ENCODE assay signal across 9 cellular contexts in genomic region chr19:58009301-58009665, GRCh38. TPM values are rescaled to one million over a fixed set of nuclear protein-coding genes. Genes with fewer than 3 reads are reported as not detected.
DNase-seq lines count a peak whose midpoint lies in the region; TF ChIP-seq lines count a peak whose summit lies in the region.
"Had no signal": no experiment of that assay in that cellular context is flagged by ENCODE, and none has a peak within 500 bp of the region (broad histone marks: within the 10 kb centered on the region; RNA-seq: fewer than 3 reads in every experiment).

No MANE protein-coding gene starts in this region.

- H3K4me3 ChIP-seq in endocrine pancreas (ENCODE audit: control insufficient read depth, insufficient read depth, low read length) (peak overlapping the region; percentile 11), neural progenitor cell (peak overlapping the region; percentile 18), adrenal gland (peak overlapping the region in 1 of 4 donors; percentile 37)

- H3K4me2 ChIP-seq in neural progenitor cell, result peak overlapping the region; percentile 40

- H3K27me3 Mint-ChIP-seq in CD14-positive monocyte (ENCODE audit: low read depth in 3 of 3) (peaks cover 0 to 22% (median 10%) of the 10 kb centered on the region in 3 donors), neural progenitor cell (ENCODE audit: insufficient read depth, low read depth) (peaks cover 6% of the 10 kb centered on the region)

- no peaks in the 10 kb centered on the region for H3K27me3 ChIP-seq in endocrine pancreas (ENCODE audit: control insufficient read depth, insufficient read depth, low read length)
- no peaks in the 10 kb centered on the region for H3K27me3 ChIP-seq in neural progenitor cell
- no peaks in the 10 kb centered on the region for H3K27me3 ChIP-seq in adrenal gland

- H3K79me2 ChIP-seq in neural progenitor cell (ENCODE audit: low read depth), result peaks cover under 1% of the 10 kb centered on the region

- peaks cover 19% of the 10 kb centered on the region for H3K4me1 Mint-ChIP-seq in CD14-positive monocyte
- H3K4me1 Mint-ChIP-seq in neural progenitor cell, result no peaks in the 10 kb centered on the region

- H3F3A ChIP-seq in neural progenitor cell (ENCODE audit: low read depth), result no peaks in the 10 kb centered on the region

- DNase-seq in CD14-positive monocyte (ENCODE audit: low spot score) (no peak), M059J (ENCODE audit: low read depth) (peak; percentile 2), neural progenitor cell (ENCODE audit: low spot score) (no peak), Ammon's horn (ENCODE audit: low spot score) (no peak), adrenal gland (no peak), C1 segment of cervical spinal cord (lab: John Stamatoyannopoulos, UW) (no peak)
- DNase-seq in stimulated activated CD4-positive, alpha-beta T cell treated with anti-CD3 and anti-CD28 coated beads, Interleukin-2, amount 100 ng/mL, for 24 hours, result no peak

- no peak overlapping the region for H2AFZ ChIP-seq in neural progenitor cell (replicated peaks)

- no peaks in the 10 kb centered on the region for H4K20me1 ChIP-seq in neural progenitor cell (ENCODE audit: low read depth)

- TF ChIP-seq POLR2A in adrenal gland (IDR thresholded peaks at IDR 0.05), result no peak

- no peaks in the 10 kb centered on the region for H3K4me1 ChIP-seq in endocrine pancreas (ENCODE audit: control insufficient read depth, insufficient read depth, low read length)
- no peaks in the 10 kb centered on the region for H3K4me1 ChIP-seq in neural progenitor cell
- H3K4me1 ChIP-seq in adrenal gland (replicated peaks in 1 of 2), result no peaks in the 10 kb centered on the region

- 4 to 14% (median 4%) methylated on average over 6 to 21 of the region's 21 CpGs for WGBS in adrenal gland, 4 donors

- H3K9me3 ChIP-seq in endocrine pancreas (ENCODE audit: control insufficient read depth, low read length) (no peaks in the 10 kb centered on the region), neural progenitor cell (ENCODE audit: low read depth) (peaks cover 18% of the 10 kb centered on the region), adrenal gland (replicated peaks in 1 of 3) (peaks cover 0 to 81% (median 0%) of the 10 kb centered on the region in 3 donors)

- H3K27ac Mint-ChIP-seq in CD14-positive monocyte (no peak overlapping the region), neural progenitor cell (no peak overlapping the region)
- H3K27ac Mint-ChIP-seq: mesothelial cell of epicardium had no signal

- peaks cover 9% of the 10 kb centered on the region for H3K36me3 ChIP-seq in endocrine pancreas (ENCODE audit: control insufficient read depth, insufficient read depth, low read length)
- H3K36me3 ChIP-seq in neural progenitor cell, result peaks cover 28% of the 10 kb centered on the region
- no peaks in the 10 kb centered on the region for H3K36me3 ChIP-seq in adrenal gland (replicated peaks in 1 of 2)

- intact Hi-C loops in CD14-positive monocyte (cut with micrococcal nuclease) (loop anchor here (10.0 kb wide), 3 partner anchors 176 to 296 kb away; partner anchors contain the start of genes ERVK3-1 (in 1 of the 2), ZNF274 (in 1 of the 2) and ZNF776 (in 1 of the 2)), adrenal gland (cut with DNase I) (no loop called here)

- H3K27ac ChIP-seq in neural progenitor cell (no peak overlapping the region), adrenal gland (no peak overlapping the region)

- no peak for TF ChIP-seq CTCF in CD14-positive monocyte (IDR thresholded peaks at IDR 0.05)
- TF ChIP-seq CTCF in neural progenitor cell (IDR thresholded peaks at IDR 0.05), result no peak
- TF ChIP-seq CTCF in adrenal gland (IDR thresholded peaks at IDR 0.05), result no peak

- H3K9me3 Mint-ChIP-seq in CD14-positive monocyte (peaks cover 68 to 95% (median 85%) of the 10 kb centered on the region in 7 donors), neural progenitor cell (peaks cover 79% of the 10 kb centered on the region)

- H3K36me3 Mint-ChIP-seq in CD14-positive monocyte (peaks cover 25 to 36% of the 10 kb centered on the region in 2 donors), neural progenitor cell (peaks cover 58% of the 10 kb centered on the region)

- H3K9ac ChIP-seq in endocrine pancreas (ENCODE audit: control insufficient read depth, insufficient read depth, low read length) (peak overlapping the region; percentile 38), neural progenitor cell (no peak overlapping the region)

- H3K4me3 Mint-ChIP-seq in CD14-positive monocyte (peak overlapping the region; percentile 75 to 85), neural progenitor cell (no peak overlapping the region)
- H3K4me3 Mint-ChIP-seq: mesothelial cell of epicardium had no signal

RNA-seq across cellular contexts. Expression of gene ZNF606, which starts 6.7 kb away (rescaled TPM):
- 1 to 10 TPM in 1 of 2 donors, under 1 TPM in 1; 0.87 to 1.2 TPM for polyA plus RNA-seq in CD14-positive monocyte
- 13.2 and 13.4 TPM in 2 replicates for total RNA-seq in M059J (2014; rRNA removed; shearing (Covaris generic))
- 48.7 and 50.9 TPM in 2 replicates for total RNA-seq in neural progenitor cell (ENCODE audit: low replicate concordance)
- total RNA-seq in adrenal gland, result 10 to 100 TPM; 10.9 to 27.1 (median 18.8) TPM
- 10 to 100 TPM in 1 of 3 donors, 1 to 10 TPM in 2; 5.9 to 13.3 (median 8.8) TPM for polyA plus RNA-seq in adrenal gland

RNA-seq across cellular contexts. Expression of gene ZSCAN1, which starts 24.5 kb away (rescaled TPM):
- polyA plus RNA-seq in CD14-positive monocyte (not detected), adrenal gland (1 to 10 TPM in 2 of 3 donors, under 1 TPM in 1; 0.13 to 4.3 (median 1.8) TPM)
- total RNA-seq in M059J (2014; rRNA removed; shearing (Covaris generic)), result 1.2 TPM in 1 of 2 replicates, not detected in the other
- total RNA-seq in neural progenitor cell (ENCODE audit: low replicate concordance) (0.67 and 4.1 TPM in 2 replicates), adrenal gland (1 to 10 TPM in 1 of 8 donors, under 1 TPM in 2, not detected in 5; 0.25 to 1.8 (median 0.74) TPM)

RNA-seq across cellular contexts. Expression of gene C19orf18, which starts 34.9 kb away (rescaled TPM):
- polyA plus RNA-seq in CD14-positive monocyte (not detected), adrenal gland (10 to 100 TPM in 1 of 3 donors, 1 to 10 TPM in 2; 1.2 to 13.8 (median 4.1) TPM)
- not detected in 2 replicates for total RNA-seq in M059J (2014; rRNA removed; shearing (Covaris generic))
- total RNA-seq in neural progenitor cell (ENCODE audit: low replicate concordance) (0.15 TPM in 1 of 2 replicates, not detected in the other), adrenal gland (1 to 10 TPM in 3 of 8 donors, under 1 TPM in 2, not detected in 3; 0.41 to 2.0 (median 1.0) TPM)

RNA-seq across cellular contexts. Expression of gene ZNF135, which starts 49.8 kb away (rescaled TPM):
- polyA plus RNA-seq in CD14-positive monocyte (under 1 TPM in 1 of 2 donors, not detected in 1; 0.37 TPM), adrenal gland (10 to 100 TPM in 1 of 3 donors, 1 to 10 TPM in 2; 5.4 to 15.1 (median 6.9) TPM)
- total RNA-seq in M059J (2014; rRNA removed; shearing (Covaris generic)), result 1.8 and 2.0 TPM in 2 replicates
- total RNA-seq in neural progenitor cell (ENCODE audit: low replicate concordance) (9.5 and 11.1 TPM in 2 replicates), adrenal gland (1 to 10 TPM; 1.2 to 6.5 (median 3.5) TPM)

Comparison
In these comparisons a context has a peak if more than half of its experiments do, and no peak if none do; other contexts are left out.
1. intact Hi-C loops: an anchor here in CD14-positive monocyte (10.0 kb wide); none called in adrenal gland.